1 cellular context compared by ENCODE assay signal in the genomic region with DNA sequence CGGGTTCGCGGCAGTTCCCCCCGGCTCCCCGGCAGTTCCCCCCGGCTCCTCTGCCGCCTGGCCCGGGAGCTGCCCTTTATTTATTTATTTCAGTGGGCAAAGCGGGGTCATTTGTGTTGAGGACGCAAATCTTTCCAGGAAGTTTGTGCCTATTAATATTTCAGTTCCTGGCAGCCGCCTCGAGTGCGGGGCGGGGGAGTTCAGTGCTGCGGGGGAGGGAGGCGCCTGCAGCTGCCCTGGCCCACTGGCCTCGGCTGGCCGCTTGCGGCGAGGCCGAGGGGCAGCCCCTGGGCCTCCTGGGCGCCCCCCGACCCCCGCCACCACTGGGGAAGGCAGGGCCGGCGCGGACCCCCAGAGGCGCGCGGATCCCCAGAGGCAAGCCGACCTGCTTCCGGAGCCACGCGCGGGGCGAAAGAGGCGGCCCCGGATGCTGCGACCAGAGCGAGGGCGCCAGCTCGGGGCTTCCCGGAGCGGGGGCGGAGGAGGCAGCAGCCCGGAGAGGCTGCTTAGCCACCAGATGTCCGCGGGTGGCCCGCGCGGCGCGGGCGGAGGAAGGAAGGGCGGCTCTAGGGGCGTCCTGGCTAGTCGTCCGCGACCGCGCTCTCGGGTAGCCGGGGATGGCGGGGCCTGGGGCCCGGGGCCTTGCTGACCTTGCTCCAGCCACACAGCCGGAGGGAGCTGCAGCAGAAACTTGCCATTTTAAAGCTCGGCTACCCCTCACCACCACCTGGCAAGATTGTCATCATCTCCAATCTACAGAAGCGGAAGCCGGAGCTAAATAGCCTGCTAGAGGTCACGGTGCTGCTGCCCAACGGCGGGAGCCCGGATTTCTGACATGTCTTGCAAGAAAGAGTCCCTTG.
TF ChIP-seq lines count a peak whose summit lies in the region.

No MANE protein-coding gene starts in this region.

TF ChIP-seq in K562, 482 proteins besides CTCF, POLR2A, EP300 and RAD21 (continued from another document and continues in another):
- TF ChIP-seq RNF2 (IDR thresholded peaks at IDR 0.05) (no peak), MED1 (CRISPR knock-in tag; IDR thresholded peaks at IDR 0.05; ENCODE audit: borderline replicate concordance) (no peak), STAT5B (CRISPR knock-in tag; IDR thresholded peaks at IDR 0.05) (no peak), ADNP (tag; IDR thresholded peaks at IDR 0.05) (no peak), TCF7 (IDR thresholded peaks at IDR 0.05; ENCODE audit: borderline replicate concordance) (no peak; the same call in 1 of the 2 replicates), ZNF41 (CRISPR knock-in tag; conservative IDR thresholded peaks at IDR 0.05) (no peak), ASH1L (IDR thresholded peaks at IDR 0.05; ENCODE audit: borderline replicate concordance, low read depth, partially characterized antibody) (no peak), RFX7 (CRISPR knock-in tag; IDR thresholded peaks at IDR 0.05) (no peak), MEF2D (tag; conservative IDR thresholded peaks at IDR 0.05; ENCODE audit: low read depth) (no peak), TAL1 (IDR thresholded peaks at IDR 0.05) (no peak), TCF7L2 (IDR thresholded peaks at IDR 0.05; ENCODE audit: low read depth, low read length) (no peak), GABPB2 (CRISPR knock-in tag; conservative IDR thresholded peaks at IDR 0.05) (no peak), ARID1B (IDR thresholded peaks at IDR 0.05) (no peak), ZNF232 (CRISPR knock-in tag; IDR thresholded peaks at IDR 0.05) (no peak), EHMT2 (IDR thresholded peaks at IDR 0.05) (no peak), ZNF589 (CRISPR knock-in tag; IDR thresholded peaks at IDR 0.05; ENCODE audit: low read depth) (peak; percentile 61; the same call in 1 of the 2 replicates), KAT2B (IDR thresholded peaks at IDR 0.05; ENCODE audit: low read depth, low read length) (no peak), ZNF507 (tag; conservative IDR thresholded peaks at IDR 0.05) (no peak), NR2F6 (CRISPR knock-in tag; IDR thresholded peaks at IDR 0.05) (no peak), E2F3 (CRISPR knock-in tag; IDR thresholded peaks at IDR 0.05) (0 out of 2 replicates have a peak, but pooled peaks have one; percentile 51), POLR3G (IDR thresholded peaks at IDR 0.05; ENCODE audit: extremely low read depth, insufficient read length, insufficient replicate concordance) (no peak)
- TF ChIP-seq, protein P1, sequence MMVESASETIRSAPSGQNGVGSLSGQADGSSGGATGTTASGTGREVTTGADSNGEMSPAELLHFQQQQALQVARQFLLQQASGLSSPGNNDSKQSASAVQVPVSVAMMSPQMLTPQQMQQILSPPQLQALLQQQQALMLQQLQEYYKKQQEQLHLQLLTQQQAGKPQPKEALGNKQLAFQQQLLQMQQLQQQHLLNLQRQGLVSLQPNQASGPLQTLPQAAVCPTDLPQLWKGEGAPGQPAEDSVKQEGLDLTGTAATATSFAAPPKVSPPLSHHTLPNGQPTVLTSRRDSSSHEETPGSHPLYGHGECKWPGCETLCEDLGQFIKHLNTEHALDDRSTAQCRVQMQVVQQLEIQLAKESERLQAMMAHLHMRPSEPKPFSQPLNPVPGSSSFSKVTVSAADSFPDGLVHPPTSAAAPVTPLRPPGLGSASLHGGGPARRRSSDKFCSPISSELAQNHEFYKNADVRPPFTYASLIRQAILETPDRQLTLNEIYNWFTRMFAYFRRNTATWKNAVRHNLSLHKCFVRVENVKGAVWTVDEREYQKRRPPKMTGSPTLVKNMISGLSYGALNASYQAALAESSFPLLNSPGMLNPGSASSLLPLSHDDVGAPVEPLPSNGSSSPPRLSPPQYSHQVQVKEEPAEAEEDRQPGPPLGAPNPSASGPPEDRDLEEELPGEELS (CRISPR knock-in tag; IDR thresholded peaks at IDR 0.05; ENCODE audit: borderline replicate concordance) = no peak
- TF ChIP-seq, protein P2, sequence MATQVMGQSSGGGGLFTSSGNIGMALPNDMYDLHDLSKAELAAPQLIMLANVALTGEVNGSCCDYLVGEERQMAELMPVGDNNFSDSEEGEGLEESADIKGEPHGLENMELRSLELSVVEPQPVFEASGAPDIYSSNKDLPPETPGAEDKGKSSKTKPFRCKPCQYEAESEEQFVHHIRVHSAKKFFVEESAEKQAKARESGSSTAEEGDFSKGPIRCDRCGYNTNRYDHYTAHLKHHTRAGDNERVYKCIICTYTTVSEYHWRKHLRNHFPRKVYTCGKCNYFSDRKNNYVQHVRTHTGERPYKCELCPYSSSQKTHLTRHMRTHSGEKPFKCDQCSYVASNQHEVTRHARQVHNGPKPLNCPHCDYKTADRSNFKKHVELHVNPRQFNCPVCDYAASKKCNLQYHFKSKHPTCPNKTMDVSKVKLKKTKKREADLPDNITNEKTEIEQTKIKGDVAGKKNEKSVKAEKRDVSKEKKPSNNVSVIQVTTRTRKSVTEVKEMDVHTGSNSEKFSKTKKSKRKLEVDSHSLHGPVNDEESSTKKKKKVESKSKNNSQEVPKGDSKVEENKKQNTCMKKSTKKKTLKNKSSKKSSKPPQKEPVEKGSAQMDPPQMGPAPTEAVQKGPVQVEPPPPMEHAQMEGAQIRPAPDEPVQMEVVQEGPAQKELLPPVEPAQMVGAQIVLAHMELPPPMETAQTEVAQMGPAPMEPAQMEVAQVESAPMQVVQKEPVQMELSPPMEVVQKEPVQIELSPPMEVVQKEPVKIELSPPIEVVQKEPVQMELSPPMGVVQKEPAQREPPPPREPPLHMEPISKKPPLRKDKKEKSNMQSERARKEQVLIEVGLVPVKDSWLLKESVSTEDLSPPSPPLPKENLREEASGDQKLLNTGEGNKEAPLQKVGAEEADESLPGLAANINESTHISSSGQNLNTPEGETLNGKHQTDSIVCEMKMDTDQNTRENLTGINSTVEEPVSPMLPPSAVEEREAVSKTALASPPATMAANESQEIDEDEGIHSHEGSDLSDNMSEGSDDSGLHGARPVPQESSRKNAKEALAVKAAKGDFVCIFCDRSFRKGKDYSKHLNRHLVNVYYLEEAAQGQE (CRISPR knock-in tag; IDR thresholded peaks at IDR 0.05; ENCODE audit: low read depth) = no peak
- TF ChIP-seq, protein P3, sequence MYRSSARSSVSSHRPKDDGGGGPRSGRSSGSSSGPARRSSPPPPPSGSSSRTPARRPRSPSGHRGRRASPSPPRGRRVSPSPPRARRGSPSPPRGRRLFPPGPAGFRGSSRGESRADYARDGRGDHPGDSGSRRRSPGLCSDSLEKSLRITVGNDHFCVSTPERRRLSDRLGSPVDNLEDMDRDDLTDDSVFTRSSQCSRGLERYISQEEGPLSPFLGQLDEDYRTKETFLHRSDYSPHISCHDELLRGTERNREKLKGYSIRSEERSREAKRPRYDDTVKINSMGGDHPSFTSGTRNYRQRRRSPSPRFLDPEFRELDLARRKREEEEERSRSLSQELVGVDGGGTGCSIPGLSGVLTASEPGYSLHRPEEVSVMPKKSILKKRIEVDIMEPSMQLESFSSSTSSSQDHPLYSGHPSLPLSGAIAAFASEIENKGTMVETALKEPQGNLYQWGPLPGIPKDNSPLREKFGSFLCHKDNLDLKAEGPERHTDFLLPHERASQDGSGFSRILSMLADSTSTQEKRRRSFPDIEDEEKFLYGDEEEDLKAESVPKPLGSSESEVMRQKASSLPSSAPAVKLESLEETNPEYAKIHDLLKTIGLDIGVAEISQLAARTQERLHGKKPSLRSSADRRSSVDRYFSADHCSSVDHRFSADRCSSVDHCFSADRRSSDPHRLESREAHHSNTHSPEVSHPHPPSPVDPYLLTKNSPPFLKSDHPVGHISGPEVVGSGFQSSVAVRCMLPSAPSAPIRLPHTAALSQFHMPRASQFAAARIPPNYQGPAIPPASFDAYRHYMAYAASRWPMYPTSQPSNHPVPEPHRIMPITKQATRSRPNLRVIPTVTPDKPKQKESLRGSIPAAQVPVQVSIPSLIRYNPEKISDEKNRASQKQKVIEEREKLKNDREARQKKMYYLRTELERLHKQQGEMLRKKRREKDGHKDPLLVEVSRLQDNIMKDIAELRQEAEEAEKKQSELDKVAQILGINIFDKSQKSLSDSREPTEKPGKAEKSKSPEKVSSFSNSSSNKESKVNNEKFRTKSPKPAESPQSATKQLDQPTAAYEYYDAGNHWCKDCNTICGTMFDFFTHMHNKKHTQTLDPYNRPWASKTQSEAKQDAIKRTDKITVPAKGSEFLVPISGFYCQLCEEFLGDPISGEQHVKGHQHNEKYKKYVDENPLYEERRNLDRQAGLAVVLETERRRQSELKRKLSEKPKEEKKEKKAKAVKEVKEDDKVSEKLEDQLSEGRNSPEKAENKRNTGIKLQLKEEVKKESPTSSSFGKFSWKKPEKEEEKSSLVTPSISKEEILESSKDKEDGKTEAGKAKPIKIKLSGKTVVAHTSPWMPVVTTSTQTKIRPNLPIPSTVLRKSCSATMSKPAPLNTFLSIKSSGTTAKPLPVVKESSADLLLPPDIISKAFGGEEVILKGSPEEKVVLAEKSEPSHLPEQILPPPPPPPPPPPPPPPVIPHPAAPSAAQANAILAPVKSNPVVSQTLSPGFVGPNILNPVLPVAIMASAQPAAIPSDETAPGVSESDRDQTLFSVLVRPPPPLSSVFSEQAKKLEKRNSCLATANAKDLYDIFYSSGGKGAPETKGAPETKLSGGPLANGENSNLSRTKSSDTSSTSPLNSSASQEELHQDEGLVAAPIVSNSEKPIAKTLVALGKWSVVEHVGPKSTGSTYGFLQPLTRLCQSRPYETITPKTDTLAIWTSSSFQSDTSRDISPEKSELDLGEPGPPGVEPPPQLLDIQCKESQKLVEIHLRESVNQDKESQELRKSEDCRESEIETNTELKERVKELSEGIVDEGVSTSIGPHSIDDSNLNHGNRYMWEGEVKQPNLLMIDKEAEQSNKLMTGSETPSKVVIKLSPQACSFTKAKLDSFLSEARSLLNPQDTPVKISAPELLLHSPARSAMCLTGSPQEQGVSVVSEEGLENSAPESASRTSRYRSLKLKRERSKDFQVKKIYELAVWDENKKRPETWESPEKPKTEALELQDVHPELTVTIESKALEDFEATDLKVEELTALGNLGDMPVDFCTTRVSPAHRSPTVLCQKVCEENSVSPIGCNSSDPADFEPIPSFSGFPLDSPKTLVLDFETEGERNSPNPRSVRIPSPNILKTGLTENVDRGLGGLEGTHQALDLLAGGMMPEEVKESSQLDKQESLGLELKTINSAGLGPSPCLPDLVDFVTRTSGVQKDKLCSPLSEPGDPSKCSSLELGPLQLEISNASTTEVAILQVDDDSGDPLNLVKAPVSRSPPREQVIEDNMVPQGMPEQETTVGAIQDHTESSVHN (IDR thresholded peaks at IDR 0.05; ENCODE audit: borderline replicate concordance in 1 of 2, low read depth in 1 of 2) = no peak
- TF ChIP-seq, protein P4, sequence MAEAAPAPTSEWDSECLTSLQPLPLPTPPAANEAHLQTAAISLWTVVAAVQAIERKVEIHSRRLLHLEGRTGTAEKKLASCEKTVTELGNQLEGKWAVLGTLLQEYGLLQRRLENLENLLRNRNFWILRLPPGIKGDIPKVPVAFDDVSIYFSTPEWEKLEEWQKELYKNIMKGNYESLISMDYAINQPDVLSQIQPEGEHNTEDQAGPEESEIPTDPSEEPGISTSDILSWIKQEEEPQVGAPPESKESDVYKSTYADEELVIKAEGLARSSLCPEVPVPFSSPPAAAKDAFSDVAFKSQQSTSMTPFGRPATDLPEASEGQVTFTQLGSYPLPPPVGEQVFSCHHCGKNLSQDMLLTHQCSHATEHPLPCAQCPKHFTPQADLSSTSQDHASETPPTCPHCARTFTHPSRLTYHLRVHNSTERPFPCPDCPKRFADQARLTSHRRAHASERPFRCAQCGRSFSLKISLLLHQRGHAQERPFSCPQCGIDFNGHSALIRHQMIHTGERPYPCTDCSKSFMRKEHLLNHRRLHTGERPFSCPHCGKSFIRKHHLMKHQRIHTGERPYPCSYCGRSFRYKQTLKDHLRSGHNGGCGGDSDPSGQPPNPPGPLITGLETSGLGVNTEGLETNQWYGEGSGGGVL (CRISPR knock-in tag; IDR thresholded peaks at IDR 0.05) = no peak
- TF ChIP-seq, protein P5, sequence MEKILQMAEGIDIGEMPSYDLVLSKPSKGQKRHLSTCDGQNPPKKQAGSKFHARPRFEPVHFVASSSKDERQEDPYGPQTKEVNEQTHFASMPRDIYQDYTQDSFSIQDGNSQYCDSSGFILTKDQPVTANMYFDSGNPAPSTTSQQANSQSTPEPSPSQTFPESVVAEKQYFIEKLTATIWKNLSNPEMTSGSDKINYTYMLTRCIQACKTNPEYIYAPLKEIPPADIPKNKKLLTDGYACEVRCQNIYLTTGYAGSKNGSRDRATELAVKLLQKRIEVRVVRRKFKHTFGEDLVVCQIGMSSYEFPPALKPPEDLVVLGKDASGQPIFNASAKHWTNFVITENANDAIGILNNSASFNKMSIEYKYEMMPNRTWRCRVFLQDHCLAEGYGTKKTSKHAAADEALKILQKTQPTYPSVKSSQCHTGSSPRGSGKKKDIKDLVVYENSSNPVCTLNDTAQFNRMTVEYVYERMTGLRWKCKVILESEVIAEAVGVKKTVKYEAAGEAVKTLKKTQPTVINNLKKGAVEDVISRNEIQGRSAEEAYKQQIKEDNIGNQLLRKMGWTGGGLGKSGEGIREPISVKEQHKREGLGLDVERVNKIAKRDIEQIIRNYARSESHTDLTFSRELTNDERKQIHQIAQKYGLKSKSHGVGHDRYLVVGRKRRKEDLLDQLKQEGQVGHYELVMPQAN (IDR thresholded peaks at IDR 0.05; ENCODE audit: borderline replicate concordance) = 0 out of 2 replicates have a peak, but pooled peaks have one; percentile 18
- TF ChIP-seq, protein P6, sequence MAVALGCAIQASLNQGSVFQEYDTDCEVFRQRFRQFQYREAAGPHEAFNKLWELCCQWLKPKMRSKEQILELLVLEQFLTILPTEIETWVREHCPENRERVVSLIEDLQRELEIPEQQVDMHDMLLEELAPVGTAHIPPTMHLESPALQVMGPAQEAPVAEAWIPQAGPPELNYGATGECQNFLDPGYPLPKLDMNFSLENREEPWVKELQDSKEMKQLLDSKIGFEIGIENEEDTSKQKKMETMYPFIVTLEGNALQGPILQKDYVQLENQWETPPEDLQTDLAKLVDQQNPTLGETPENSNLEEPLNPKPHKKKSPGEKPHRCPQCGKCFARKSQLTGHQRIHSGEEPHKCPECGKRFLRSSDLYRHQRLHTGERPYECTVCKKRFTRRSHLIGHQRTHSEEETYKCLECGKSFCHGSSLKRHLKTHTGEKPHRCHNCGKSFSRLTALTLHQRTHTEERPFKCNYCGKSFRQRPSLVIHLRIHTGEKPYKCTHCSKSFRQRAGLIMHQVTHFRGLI (CRISPR knock-in tag; IDR thresholded peaks at IDR 0.05) = no peak
